ENCODE assay signal across 8 cellular contexts in genomic region chr10:11472158-11472753, GRCh38.
DNase-seq lines count a peak whose midpoint lies in the region; ATAC-seq and TF ChIP-seq lines count a peak whose summit lies in the region.

No MANE protein-coding gene starts in this region.

- POLR2A ChIA-PET in naive thymus-derived CD4-positive, alpha-beta T cell (lab: Charles Lee) = no interaction called here

- H3K36me3 ChIP-seq in naive thymus-derived CD4-positive, alpha-beta T cell (ENCODE audit: control insufficient read depth in 2 of 3, insufficient read depth in 3 of 3, low read length in 3 of 3) = no peaks in the 10 kb centered on the region

- no peaks in the 10 kb centered on the region for H3K9me3 ChIP-seq in naive thymus-derived CD4-positive, alpha-beta T cell (ENCODE audit: control insufficient read depth in 2 of 3, low read length in 3 of 3)

- no peaks in the 10 kb centered on the region for H3K27me3 ChIP-seq in naive thymus-derived CD4-positive, alpha-beta T cell (ENCODE audit: control insufficient read depth in 2 of 2, insufficient read depth in 2 of 2, low read length in 2 of 2)

- peaks cover 0 to 2% (median 0%) of the 10 kb centered on the region in 11 donors for H3K9me3 Mint-ChIP-seq in naive thymus-derived CD4-positive, alpha-beta T cell
- no peaks in the 10 kb centered on the region for H3K9me3 Mint-ChIP-seq in stimulated activated effector memory CD8-positive, alpha-beta T cell treated with anti-CD3 and anti-CD28 coated beads, Interleukin-12 subunit alpha, Interleukin-12 subunit beta, amount 100 ng/mL, for 72 hours

- H3K4me3 Mint-ChIP-seq in naive thymus-derived CD4-positive, alpha-beta T cell = no peak overlapping the region
- H3K4me3 Mint-ChIP-seq in stimulated activated effector memory CD8-positive, alpha-beta T cell treated with anti-CD3 and anti-CD28 coated beads, Interleukin-12 subunit alpha, Interleukin-12 subunit beta, amount 100 ng/mL, for 72 hours = no peak overlapping the region

- no peak overlapping the region for H3K27ac ChIP-seq in naive thymus-derived CD4-positive, alpha-beta T cell (ENCODE audit: low read depth, low read length)

- CTCF ChIA-PET in naive thymus-derived CD4-positive, alpha-beta T cell (lab: Charles Lee) = interaction anchor here (0.6 kb wide), 1 partner anchor 275 kb away, joined by 3 read pairs; no protein-coding TSS in a partner anchor

- H3K4me3 ChIP-seq in epithelial cell of esophagus (ENCODE audit: low read length) = no peak overlapping the region
- H3K4me3 ChIP-seq in naive thymus-derived CD4-positive, alpha-beta T cell (ENCODE audit: low read length) = no peak overlapping the region

- H3K4me1 ChIP-seq in naive thymus-derived CD4-positive, alpha-beta T cell (ENCODE audit: control insufficient read depth in 2 of 2, insufficient read depth in 2 of 2, low read length in 2 of 2) = no peaks in the 10 kb centered on the region

- H3K27me3 Mint-ChIP-seq in naive thymus-derived CD4-positive, alpha-beta T cell = peaks cover 0 to 6% (median 0%) of the 10 kb centered on the region in 5 donors

- TF ChIP-seq CTCF in epithelial cell of esophagus (IDR thresholded peaks at IDR 0.05; ENCODE audit: insufficient read depth, low read depth, low read length, missing control alignments) = peak; percentile 95

- peaks cover 0 to 7% (median 0%) of the 10 kb centered on the region in 5 donors for H3K36me3 Mint-ChIP-seq in naive thymus-derived CD4-positive, alpha-beta T cell
- H3K36me3 Mint-ChIP-seq in stimulated activated effector memory CD8-positive, alpha-beta T cell treated with anti-CD3 and anti-CD28 coated beads, Interleukin-12 subunit alpha, Interleukin-12 subunit beta, amount 100 ng/mL, for 72 hours = no peaks in the 10 kb centered on the region

- peak; percentile 81 for ATAC-seq in HG03039 (IDR thresholded peaks at IDR 0.05; ENCODE audit: unreplicated experiment)
- ATAC-seq in naive thymus-derived CD4-positive, alpha-beta T cell = peak; percentile 94
- peak; percentile 77 for ATAC-seq in stimulated activated effector memory CD8-positive, alpha-beta T cell treated with anti-CD3 and anti-CD28 coated beads, Interleukin-12 subunit alpha, Interleukin-12 subunit beta, amount 100 ng/mL, for 72 hours

- H3K4me1 Mint-ChIP-seq in naive thymus-derived CD4-positive, alpha-beta T cell = peaks cover 0 to 4% (median 0%) of the 10 kb centered on the region in 7 donors
- H3K4me1 Mint-ChIP-seq in stimulated activated effector memory CD8-positive, alpha-beta T cell treated with anti-CD3 and anti-CD28 coated beads, Interleukin-12 subunit alpha, Interleukin-12 subunit beta, amount 100 ng/mL, for 72 hours = no peaks in the 10 kb centered on the region

- intact Hi-C loops in naive thymus-derived CD4-positive, alpha-beta T cell (cut with micrococcal nuclease) = loop anchor here (1.0 to 10.0 kb wide), 9 partner anchors 60 to 1237 kb away; no protein-coding TSS in a partner anchor

- peak overlapping the region in 3 of 9 donors; percentile 41 to 85 (median 56) for H3K27ac Mint-ChIP-seq in naive thymus-derived CD4-positive, alpha-beta T cell
- H3K27ac Mint-ChIP-seq in stimulated activated effector memory CD8-positive, alpha-beta T cell treated with anti-CD3 and anti-CD28 coated beads, Interleukin-12 subunit alpha, Interleukin-12 subunit beta, amount 100 ng/mL, for 72 hours = no peak overlapping the region

- DNase-seq in SKM-1 treated with dmso at 0.1 percent for 144 hours (lab: John Stamatoyannopoulos, UW; ENCODE audit: unreplicated experiment) = peak; percentile 21
- DNase-seq in SKM-1 (lab: John Stamatoyannopoulos, UW; ENCODE audit: unreplicated experiment) = no peak
- DNase-seq in NCI-H82 treated with DMSO at 0.1 percent for 48 hours (lab: John Stamatoyannopoulos, UW; ENCODE audit: unreplicated experiment) = peak; percentile 4
- peak; percentile 37 to 56 (median 42) for DNase-seq in activated CD8-positive, alpha-beta memory T cell treated with anti-CD3 and anti-CD28 coated beads for 48 hours (ENCODE audit: low read depth in 2 of 3, low spot score in 2 of 3)
- peak; percentile 68 for DNase-seq in epithelial cell of esophagus (ENCODE audit: low read depth)
- DNase-seq in naive thymus-derived CD4-positive, alpha-beta T cell = peak; percentile 51 to 74 (median 63)
- peak; percentile 59 to 83 for DNase-seq in stimulated activated effector memory CD8-positive, alpha-beta T cell treated with anti-CD3 and anti-CD28 coated beads, Interleukin-12 subunit alpha, Interleukin-12 subunit beta, amount 100 ng/mL, for 72 hours (ENCODE audit: low spot score in 2 of 2)
